Comparison of ENCODE assay signal across 1 cellular context in the genomic region with DNA sequence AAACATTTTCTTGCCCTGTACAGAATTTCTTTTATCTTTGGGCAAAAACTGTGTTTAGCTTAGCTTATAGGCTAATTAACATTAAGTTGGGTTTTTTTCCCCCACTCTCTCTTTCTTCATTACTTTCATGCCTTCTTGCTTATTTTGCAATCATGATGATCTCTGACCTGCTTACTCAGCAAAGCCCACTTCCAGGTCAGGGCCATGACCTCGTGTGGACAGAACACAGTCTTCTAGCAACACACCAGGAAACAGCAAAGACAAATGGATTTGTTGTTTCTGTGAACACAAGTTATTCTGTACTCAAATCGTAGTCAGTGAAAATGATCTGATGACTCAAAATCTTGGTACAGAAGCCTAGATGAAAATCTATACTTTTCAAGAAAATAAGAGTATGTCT.
TF ChIP-seq lines count a peak whose summit lies in the region.

No MANE protein-coding gene starts in this region.

TF ChIP-seq in GM23338, 12 proteins besides CTCF, POLR2A, EP300 and RAD21 (continued from another document):
- TF ChIP-seq ZNF462 (CRISPR knock-in tag; IDR thresholded peaks at IDR 0.05) (no peak), STAT1 (IDR thresholded peaks at IDR 0.05; ENCODE audit: unreplicated experiment) (no peak), NANOG (IDR thresholded peaks at IDR 0.05; ENCODE audit: borderline replicate concordance) (no peak), EZH2phosphoT487 (IDR thresholded peaks at IDR 0.05; ENCODE audit: unreplicated experiment) (no peak), JUNB (IDR thresholded peaks at IDR 0.05; ENCODE audit: unreplicated experiment) (no peak), ZNF331 (CRISPR knock-in tag; IDR thresholded peaks at IDR 0.05; ENCODE audit: low read depth) (no peak), REST (IDR thresholded peaks at IDR 0.05; ENCODE audit: unreplicated experiment) (no peak), CREB1 (CRISPR knock-in tag; IDR thresholded peaks at IDR 0.05; ENCODE audit: low read depth) (no peak)
